Comparison of ENCODE assay signal across 16 cellular contexts in genomic region chr3:115974940-115975339, GRCh38.
"Had no signal": no experiment of that assay in that cellular context is flagged by ENCODE, and none has a peak within 500 bp of the region (broad histone marks: within the 10 kb centered on the region; RNA-seq: fewer than 3 reads in every experiment).

No MANE protein-coding gene starts in this region.

- H3K27me3 ChIP-seq: heart left ventricle, tibial artery, vagina had no signal

- DNase-seq: activated CD4-positive, alpha-beta T cell treated with anti-CD3 and anti-CD28 coated beads for 48 hours; activated CD8-positive, alpha-beta memory T cell treated with anti-CD3 and anti-CD28 coated beads, Interleukin-2, amount 50 U/mL, for 48 hours; activated CD8-positive, alpha-beta T cell treated with anti-CD3 and anti-CD28 coated beads, Interleukin-2, amount 10 ng/mL, durations not matched to agents 7 days and 5 days; activated naive CD4-positive, alpha-beta T cell treated with anti-CD3 and anti-CD28 coated beads for 36 hours; effector memory CD4-positive, alpha-beta T cell; foreskin melanocyte; heart left ventricle; kidney; midbrain; naive B cell; posterior cingulate gyrus; small intestine; tibial artery; WERI-Rb-1 had no signal

- ATAC-seq: activated CD8-positive, alpha-beta T cell treated with anti-CD3 and anti-CD28 coated beads, Interleukin-2, amount 10 ng/mL, durations not matched to agents 7 days and 5 days; stimulated activated effector memory CD8-positive, alpha-beta T cell treated with anti-CD3 and anti-CD28 coated beads, Interleukin-12 subunit alpha, Interleukin-12 subunit beta, amount 100 ng/mL, for 72 hours had no signal

- H3K9me3 ChIP-seq: heart left ventricle, tibial artery, vagina had no signal

- H3K4me1 ChIP-seq: heart left ventricle, tibial artery, vagina had no signal

- H3K36me3 ChIP-seq: heart left ventricle, tibial artery, vagina, WERI-Rb-1 had no signal

- H3K27ac ChIP-seq: heart left ventricle, tibial artery, vagina, WERI-Rb-1 had no signal

- H3K4me3 ChIP-seq: heart left ventricle, tibial artery, vagina had no signal
